In the genomic region with DNA sequence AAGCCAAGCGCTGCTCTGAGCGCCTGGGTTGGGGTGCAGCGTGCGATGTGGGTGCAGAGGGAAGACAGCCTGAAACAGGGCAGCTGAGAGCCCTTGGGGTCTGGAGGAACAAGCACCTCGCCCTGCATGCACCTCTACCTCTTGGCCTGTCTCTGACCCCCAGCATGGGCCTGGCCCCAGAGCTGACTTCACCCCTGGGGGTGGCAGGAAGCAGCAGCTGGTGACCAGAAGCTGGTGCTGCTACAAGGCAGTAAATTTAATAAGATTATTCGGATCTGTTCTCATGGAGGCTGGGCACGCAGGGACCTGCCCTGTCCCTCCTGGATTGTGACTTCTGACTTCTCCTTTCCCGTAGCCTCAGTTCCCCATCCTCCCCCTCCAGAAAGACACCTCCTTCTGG, we compare ENCODE assay signal across 1 cellular context.
TF ChIP-seq lines count a peak whose summit lies in the region.

No MANE protein-coding gene starts in this region.

TF ChIP-seq in SK-N-SH, 30 proteins besides CTCF, POLR2A, EP300 and RAD21:
- TF ChIP-seq, protein P1, sequence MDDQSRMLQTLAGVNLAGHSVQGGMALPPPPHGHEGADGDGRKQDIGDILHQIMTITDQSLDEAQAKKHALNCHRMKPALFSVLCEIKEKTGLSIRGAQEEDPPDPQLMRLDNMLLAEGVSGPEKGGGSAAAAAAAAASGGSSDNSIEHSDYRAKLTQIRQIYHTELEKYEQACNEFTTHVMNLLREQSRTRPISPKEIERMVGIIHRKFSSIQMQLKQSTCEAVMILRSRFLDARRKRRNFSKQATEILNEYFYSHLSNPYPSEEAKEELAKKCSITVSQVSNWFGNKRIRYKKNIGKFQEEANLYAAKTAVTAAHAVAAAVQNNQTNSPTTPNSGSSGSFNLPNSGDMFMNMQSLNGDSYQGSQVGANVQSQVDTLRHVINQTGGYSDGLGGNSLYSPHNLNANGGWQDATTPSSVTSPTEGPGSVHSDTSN (IDR thresholded peaks at IDR 0.05): no peak
- TF ChIP-seq TEAD4 (IDR thresholded peaks at IDR 0.05; ENCODE audit: borderline replicate concordance, insufficient read depth) (no peak), RCOR1 (IDR thresholded peaks at IDR 0.05; ENCODE audit: low read length) (peak; percentile 88), NFIC (IDR thresholded peaks at IDR 0.05; ENCODE audit: borderline replicate concordance) (no peak), MXI1 (IDR thresholded peaks at IDR 0.05; ENCODE audit: low read depth, low read length) (peak; percentile 16; the same call in 1 of the 2 replicates), FOXJ3 (CRISPR knock-in tag; IDR thresholded peaks at IDR 0.05) (peak; percentile 82), CHD2 (IDR thresholded peaks at IDR 0.05; ENCODE audit: low read length, partially characterized antibody) (peak; percentile 89), GATA2 (CRISPR knock-in tag; IDR thresholded peaks at IDR 0.05) (peak; percentile 57; the same call in 1 of the 2 replicates), SIN3A (IDR thresholded peaks at IDR 0.05; ENCODE audit: borderline replicate concordance, low read depth, low read length) (no peak), FOSL2 (IDR thresholded peaks at IDR 0.05; ENCODE audit: borderline replicate concordance, low read depth) (no peak), POLR2AphosphoS5 (IDR thresholded peaks at IDR 0.05; ENCODE audit: low read depth, low read length) (peak; percentile 45), TCF12 (IDR thresholded peaks at IDR 0.05) (peak; percentile 71), SMC3 (IDR thresholded peaks at IDR 0.05; ENCODE audit: low read depth, low read length) (no peak)
- TF ChIP-seq, protein P2, sequence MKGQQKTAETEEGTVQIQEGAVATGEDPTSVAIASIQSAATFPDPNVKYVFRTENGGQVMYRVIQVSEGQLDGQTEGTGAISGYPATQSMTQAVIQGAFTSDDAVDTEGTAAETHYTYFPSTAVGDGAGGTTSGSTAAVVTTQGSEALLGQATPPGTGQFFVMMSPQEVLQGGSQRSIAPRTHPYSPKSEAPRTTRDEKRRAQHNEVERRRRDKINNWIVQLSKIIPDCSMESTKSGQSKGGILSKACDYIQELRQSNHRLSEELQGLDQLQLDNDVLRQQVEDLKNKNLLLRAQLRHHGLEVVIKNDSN (IDR thresholded peaks at IDR 0.05; ENCODE audit: borderline replicate concordance, low read depth): no peak
- TF ChIP-seq, protein P3, sequence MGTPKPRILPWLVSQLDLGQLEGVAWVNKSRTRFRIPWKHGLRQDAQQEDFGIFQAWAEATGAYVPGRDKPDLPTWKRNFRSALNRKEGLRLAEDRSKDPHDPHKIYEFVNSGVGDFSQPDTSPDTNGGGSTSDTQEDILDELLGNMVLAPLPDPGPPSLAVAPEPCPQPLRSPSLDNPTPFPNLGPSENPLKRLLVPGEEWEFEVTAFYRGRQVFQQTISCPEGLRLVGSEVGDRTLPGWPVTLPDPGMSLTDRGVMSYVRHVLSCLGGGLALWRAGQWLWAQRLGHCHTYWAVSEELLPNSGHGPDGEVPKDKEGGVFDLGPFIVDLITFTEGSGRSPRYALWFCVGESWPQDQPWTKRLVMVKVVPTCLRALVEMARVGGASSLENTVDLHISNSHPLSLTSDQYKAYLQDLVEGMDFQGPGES (IDR thresholded peaks at IDR 0.05; ENCODE audit: low read depth, low read length): no peak
TF ChIP-seq in SK-N-SH: peak in this region for 7.
